13 cellular contexts compared by ENCODE assay signal in the genomic region with DNA sequence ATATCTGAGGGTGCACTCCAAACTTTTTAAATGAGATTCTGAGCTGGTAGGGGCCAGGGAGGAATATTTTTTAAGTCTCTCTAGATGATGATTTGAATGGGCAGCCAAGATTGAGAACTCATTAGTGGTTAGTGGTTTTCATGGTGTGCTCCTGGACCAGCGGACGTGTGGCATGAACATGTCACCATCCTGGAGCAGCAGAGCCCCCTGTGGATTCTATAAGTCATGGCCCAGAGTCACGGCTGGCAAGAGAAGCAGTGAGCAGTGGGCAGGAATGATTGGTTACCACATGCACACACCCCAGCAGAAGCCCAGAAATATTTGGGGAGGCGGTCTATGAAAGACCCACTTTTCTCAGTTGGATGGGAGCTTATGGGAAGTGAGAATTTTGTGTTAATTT.
DNase-seq lines count a peak whose midpoint lies in the region; ATAC-seq and TF ChIP-seq lines count a peak whose summit lies in the region.
"Had no signal": no experiment of that assay in that cellular context is flagged by ENCODE, and none has a peak within 500 bp of the region (broad histone marks: within the 10 kb centered on the region; RNA-seq: fewer than 3 reads in every experiment).

No MANE protein-coding gene starts in this region.

- TF ChIP-seq CTCF in LNCAP (IDR thresholded peaks at IDR 0.05) (0 out of 2 replicates have a peak, but pooled peaks have one; percentile 7), retinal pigment epithelial cell (conservative IDR thresholded peaks at IDR 0.05; ENCODE audit: low read depth, low read length) (peak; percentile 8)

- H3K36me3 ChIP-seq in adipocyte (ENCODE audit: control insufficient read depth, insufficient read depth, low read length, severe bottlenecking) = no peaks in the 10 kb centered on the region

- H3K9me3 ChIP-seq in adipocyte (ENCODE audit: control insufficient read depth, low read length) = no peaks in the 10 kb centered on the region

- H3K27me3 ChIP-seq in adipocyte (replicated peaks; ENCODE audit: control insufficient read depth, insufficient read depth, low read length) = peaks cover 18% of the 10 kb centered on the region
- H3K27me3 ChIP-seq: hepatocyte had no signal

- no peak overlapping the region for H3K9ac ChIP-seq in adipocyte (ENCODE audit: low read length)

- DNase-seq in stimulated activated CD4-positive, alpha-beta T cell treated with anti-CD3 and anti-CD28 coated beads, Interleukin-15, amount 100 ng/mL, for 24 hours = peak; percentile 22
- DNase-seq in stimulated activated CD4-positive, alpha-beta T cell treated with anti-CD3 and anti-CD28 coated beads, Interleukin-12 subunit alpha, Interleukin-12 subunit beta, amount 100 ng/mL, for 4 hours = no peak
- DNase-seq in adipocyte (ENCODE audit: low read depth) = peak; percentile 3
- DNase-seq in retinal pigment epithelial cell (ENCODE audit: low read depth) = no peak
- DNase-seq in NCI-H1930 (lab: John Stamatoyannopoulos, UW) = no peak
- no peak for DNase-seq in NCI-H524 (lab: John Stamatoyannopoulos, UW)
- DNase-seq: activated naive CD4-positive, alpha-beta T cell treated with anti-CD3 and anti-CD28 coated beads, Interleukin-2, amount 50 U/mL, for 16 hours; effector CD4-positive, alpha-beta T cell; NCI-H1417 treated with DMSO at 0.1 percent for 48 hours; RPMI8226 had no signal

- H3K4me1 ChIP-seq in adipocyte (ENCODE audit: control insufficient read depth, insufficient read depth, low read length) = peaks cover 3% of the 10 kb centered on the region

- no peak overlapping the region for H3K4me3 ChIP-seq in adipocyte (ENCODE audit: low read length)
- no peak overlapping the region for H3K4me3 ChIP-seq in retinal pigment epithelial cell (ENCODE audit: low read length)
- H3K4me3 ChIP-seq: hepatocyte had no signal

- ATAC-seq in HG02623 (IDR thresholded peaks at IDR 0.05; ENCODE audit: unreplicated experiment) = no peak

Comparison
In these comparisons a context has a peak if more than half of its experiments do, and no peak if none do; other contexts are left out.
1. DNase-seq: peak in stimulated activated CD4-positive, alpha-beta T cell treated with anti-CD3 and anti-CD28 coated beads, Interleukin-15, amount 100 ng/mL, for 24 hours (single experiment) and adipocyte (single experiment); none in stimulated activated CD4-positive, alpha-beta T cell treated with anti-CD3 and anti-CD28 coated beads, Interleukin-12 subunit alpha, Interleukin-12 subunit beta, amount 100 ng/mL, for 4 hours (single experiment), retinal pigment epithelial cell (single experiment), NCI-H1930 (0 of 2) and NCI-H524 (0 of 2).